In genomic region chr13:86856996-86857395, GRCh38 we compare ENCODE assay signal across 19 cellular contexts.
A peak's percentile ranks its signal among the peaks of the same experiment; 100 is the strongest.
DNase-seq lines count a peak whose midpoint lies in the region; ATAC-seq and TF ChIP-seq lines count a peak whose summit lies in the region.
"Had no signal": no experiment of that assay in that cellular context is flagged by ENCODE, and none has a peak within 500 bp of the region (broad histone marks: within the 10 kb centered on the region; RNA-seq: fewer than 3 reads in every experiment).

No MANE protein-coding gene starts in this region.

- H3K4me1 ChIP-seq in smooth muscle cell (ENCODE audit: low read depth): no peaks in the 10 kb centered on the region
- H3K4me1 ChIP-seq in HAP-1: no peaks in the 10 kb centered on the region
- H3K4me1 ChIP-seq: BLaER1 treated with 17β-estradiol and CSF1 and Interleukin-3, amounts not matched to agents 10 nM and 100 nM; stomach; upper lobe of left lung had no signal

- no peaks in the 10 kb centered on the region for H3K27me3 ChIP-seq in smooth muscle cell (ENCODE audit: low read depth)
- H3K27me3 ChIP-seq in HAP-1 (ENCODE audit: low read depth): no peaks in the 10 kb centered on the region
- H3K27me3 ChIP-seq: BLaER1 treated with 17β-estradiol and CSF1 and Interleukin-3, amounts not matched to agents 10 nM and 100 nM; stomach; upper lobe of left lung had no signal

- H3K9me3 ChIP-seq in smooth muscle cell (replicated peaks; ENCODE audit: low read depth) (no peaks in the 10 kb centered on the region), HAP-1 (no peaks in the 10 kb centered on the region)
- H3K9me3 ChIP-seq: upper lobe of left lung had no signal

- TF ChIP-seq CTCF in fibroblast of the aortic adventitia (IDR thresholded peaks at IDR 0.05; ENCODE audit: insufficient read depth, low read length): no peak
- no peak for TF ChIP-seq CTCF in smooth muscle cell (IDR thresholded peaks at IDR 0.05; ENCODE audit: borderline replicate concordance, insufficient read depth, poor library complexity, severe bottlenecking)

- no peaks in the 10 kb centered on the region for H3K79me2 ChIP-seq in smooth muscle cell (ENCODE audit: low read depth)

- H2AFZ ChIP-seq in smooth muscle cell (ENCODE audit: low read depth): no peak overlapping the region

- H4K20me1 ChIP-seq in smooth muscle cell (ENCODE audit: low read depth): no peaks in the 10 kb centered on the region
- H4K20me1 ChIP-seq: BLaER1 treated with 17β-estradiol and CSF1 and Interleukin-3, amounts not matched to agents 10 nM and 100 nM had no signal

- H3K4me3 ChIP-seq in fibroblast of the aortic adventitia (ENCODE audit: low read depth, low read length) (no peak overlapping the region), smooth muscle cell (no peak overlapping the region), HAP-1 (no peak overlapping the region)
- H3K4me3 ChIP-seq: BLaER1 treated with 17β-estradiol and CSF1 and Interleukin-3, amounts not matched to agents 10 nM and 100 nM; stomach; upper lobe of left lung had no signal

- peak; percentile 45 for DNase-seq in NCI-H82 (lab: John Stamatoyannopoulos, UW)
- DNase-seq in NCI-H82 treated with DMSO at 0.1 percent for 48 hours (lab: John Stamatoyannopoulos, UW; ENCODE audit: unreplicated experiment): no peak
- DNase-seq in fibroblast of the aortic adventitia (ENCODE audit: low read depth): peak; percentile 1
- no peak for DNase-seq in smooth muscle cell (lab: John Stamatoyannopoulos, UW; ENCODE audit: unreplicated experiment)
- DNase-seq in HAP-1 (ENCODE audit: low spot score in 2 of 2): no peak
- DNase-seq in HK-2 (ENCODE audit: unreplicated experiment): no peak
- DNase-seq in HuH-7 (ENCODE audit: low spot score): no peak
- DNase-seq: 8988T; activated CD4-positive, alpha-beta T cell treated with anti-CD3 and anti-CD28 coated beads for 48 hours; activated CD8-positive, alpha-beta memory T cell treated with anti-CD3 and anti-CD28 coated beads, Interleukin-2, amount 50 U/mL, for 48 hours; aorta; DMS 273 treated with DMSO at 0.1 percent for 48 hours; midbrain; MV-4-11; NCI-H2081; stomach; upper lobe of left lung had no signal

- ATAC-seq in SK-N-SH treated with all-trans-retinoic acid at 6 μM for 48 hours: peak; percentile 86

- in situ Hi-C loops in HAP-1 (cut with MboI; ENCODE audit: low sequenced_read_pairs): no loop called here

- H3F3A ChIP-seq in smooth muscle cell (ENCODE audit: low read depth): no peaks in the 10 kb centered on the region

- H3K27ac ChIP-seq in smooth muscle cell (ENCODE audit: low read depth): peak overlapping the region; percentile 39
- H3K27ac ChIP-seq: BLaER1 treated with 17β-estradiol and CSF1 and Interleukin-3, amounts not matched to agents 10 nM and 100 nM; stomach; upper lobe of left lung had no signal

- no peak overlapping the region for H3K4me2 ChIP-seq in smooth muscle cell
- H3K4me2 ChIP-seq: BLaER1 treated with 17β-estradiol and CSF1 and Interleukin-3, amounts not matched to agents 10 nM and 100 nM had no signal

- H3K36me3 ChIP-seq in smooth muscle cell (ENCODE audit: low read depth) (no peaks in the 10 kb centered on the region), HAP-1 (replicated peaks) (no peaks in the 10 kb centered on the region)
- H3K36me3 ChIP-seq: BLaER1 treated with 17β-estradiol and CSF1 and Interleukin-3, amounts not matched to agents 10 nM and 100 nM; stomach; upper lobe of left lung had no signal

- 55% methylated on average over 8 of the region's 8 CpGs for WGBS in smooth muscle cell (ENCODE audit: low lambda C conversion rate)

- H3K9ac ChIP-seq in smooth muscle cell (ENCODE audit: low read depth): no peak overlapping the region
- H3K9ac ChIP-seq: BLaER1 treated with 17β-estradiol and CSF1 and Interleukin-3, amounts not matched to agents 10 nM and 100 nM had no signal

TF ChIP-seq in SK-N-SH treated with all-trans-retinoic acid at 6 μM for 48 hours, 23 proteins besides CTCF, POLR2A, EP300 and RAD21:
- TF ChIP-seq RARB (CRISPR knock-in tag; IDR thresholded peaks at IDR 0.05) (no peak), CREB5 (CRISPR knock-in tag; IDR thresholded peaks at IDR 0.05; ENCODE audit: low read depth) (no peak), ISL1 (CRISPR knock-in tag; IDR thresholded peaks at IDR 0.05) (no peak), ZFP30 (CRISPR knock-in tag; IDR thresholded peaks at IDR 0.05) (no peak), ZC3H10 (CRISPR knock-in tag; IDR thresholded peaks at IDR 0.05) (no peak), ZFP3 (CRISPR knock-in tag; IDR thresholded peaks at IDR 0.05) (no peak), OSR1 (CRISPR knock-in tag; IDR thresholded peaks at IDR 0.05) (no peak), ARNTL (CRISPR knock-in tag; IDR thresholded peaks at IDR 0.05; ENCODE audit: borderline replicate concordance, low read depth) (no peak), SNAI2 (CRISPR knock-in tag; IDR thresholded peaks at IDR 0.05) (no peak), PPARA (CRISPR knock-in tag; IDR thresholded peaks at IDR 0.05; ENCODE audit: borderline replicate concordance) (no peak)
- TF ChIP-seq, protein P1, sequence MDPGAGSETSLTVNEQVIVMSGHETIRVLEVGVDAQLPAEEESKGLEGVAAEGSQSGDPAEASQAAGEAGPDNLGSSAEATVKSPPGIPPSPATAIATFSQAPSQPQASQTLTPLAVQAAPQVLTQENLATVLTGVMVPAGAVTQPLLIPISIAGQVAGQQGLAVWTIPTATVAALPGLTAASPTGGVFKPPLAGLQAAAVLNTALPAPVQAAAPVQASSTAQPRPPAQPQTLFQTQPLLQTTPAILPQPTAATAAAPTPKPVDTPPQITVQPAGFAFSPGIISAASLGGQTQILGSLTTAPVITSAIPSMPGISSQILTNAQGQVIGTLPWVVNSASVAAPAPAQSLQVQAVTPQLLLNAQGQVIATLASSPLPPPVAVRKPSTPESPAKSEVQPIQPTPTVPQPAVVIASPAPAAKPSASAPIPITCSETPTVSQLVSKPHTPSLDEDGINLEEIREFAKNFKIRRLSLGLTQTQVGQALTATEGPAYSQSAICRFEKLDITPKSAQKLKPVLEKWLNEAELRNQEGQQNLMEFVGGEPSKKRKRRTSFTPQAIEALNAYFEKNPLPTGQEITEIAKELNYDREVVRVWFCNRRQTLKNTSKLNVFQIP (CRISPR knock-in tag; IDR thresholded peaks at IDR 0.05; ENCODE audit: borderline replicate concordance, low read depth): no peak

Comparison
In these comparisons a context has a peak if more than half of its experiments do, and no peak if none do; other contexts are left out.
1. DNase-seq: peak in NCI-H82 (single experiment) and fibroblast of the aortic adventitia (single experiment); none in NCI-H82 treated with DMSO at 0.1 percent for 48 hours (single experiment), smooth muscle cell (single experiment), HAP-1 (0 of 2), HK-2 (single experiment) and HuH-7 (single experiment).